In genomic region chr6:108764580-108764950, GRCh38 we compare ENCODE assay signal across 26 cellular contexts.
DNase-seq lines count a peak whose midpoint lies in the region; ATAC-seq and TF ChIP-seq lines count a peak whose summit lies in the region.
"Had no signal": no experiment of that assay in that cellular context is flagged by ENCODE, and none has a peak within 500 bp of the region (broad histone marks: within the 10 kb centered on the region; RNA-seq: fewer than 3 reads in every experiment).

No MANE protein-coding gene starts in this region.

- DNase-seq in epidermal melanocyte (ENCODE audit: insufficient read length, low spot score) (peak; percentile 37), islet precursor cell (peak; percentile 15), pons (ENCODE audit: low spot score) (peak; percentile 91), NCI-H510A (lab: John Stamatoyannopoulos, UW) (no peak)
- no peak for DNase-seq in activated naive CD4-positive, alpha-beta T cell treated with anti-CD3 and anti-CD28 coated beads, Interleukin-2, amount 50 U/mL, for 72 hours (ENCODE audit: low spot score in 2 of 2)
- DNase-seq: activated CD4-positive, alpha-beta memory T cell treated with anti-CD3 and anti-CD28 coated beads for 36 hours; activated naive CD4-positive, alpha-beta T cell treated with anti-CD3 and anti-CD28 coated beads for 36 hours; adrenal gland; CD4-positive, CD25-positive, alpha-beta regulatory T cell; DND-41; endodermal cell; esophagus squamous epithelium; foreskin keratinocyte; naive B cell; NCI-H146; NK-92 treated with Interleukin-12 subunit alpha and Interleukin-12 subunit beta, amount 100 ng/mL, for 24 hours; stimulated activated naive B cell treated with anti-CD40 and anti-IgM and Interleukin-4, amounts not matched to agents 10 μg/mL and 1 μg/mL and 100 μg/mL, for 72 hours; T-helper 17 cell had no signal

- H3K27ac Mint-ChIP-seq in activated naive CD4-positive, alpha-beta T cell treated with anti-CD3 and anti-CD28 coated beads, Interleukin-2, amount 50 U/mL, for 72 hours, result no peak overlapping the region
- H3K27ac Mint-ChIP-seq: activated CD4-positive, alpha-beta memory T cell treated with anti-CD3 and anti-CD28 coated beads for 36 hours; activated naive CD4-positive, alpha-beta T cell treated with anti-CD3 and anti-CD28 coated beads for 36 hours; CD4-positive, CD25-positive, alpha-beta regulatory T cell; dendritic cell treated with granulocyte-macrophage colony-stimulating factor and Interleukin-4, amounts not matched to agents 40 ng/mL and 50 ng/mL, for 4 days; endodermal cell; naive B cell; stimulated activated naive B cell treated with anti-CD40 and anti-IgM and Interleukin-4, amounts not matched to agents 10 μg/mL and 1 μg/mL and 100 μg/mL, for 72 hours; T-helper 17 cell had no signal

- no peak overlapping the region for H3K27ac ChIP-seq in HEK293 (ENCODE audit: extremely low read depth, low read depth, low read length)
- H3K27ac ChIP-seq: adrenal gland, esophagus squamous epithelium, foreskin keratinocyte, hepatocyte, prostate gland, suprapubic skin had no signal

- POLR2A ChIA-PET in HEK293 (lab: Yijun Ruan, JAX), result no interaction called here

- CTCF ChIA-PET in HEK293 (lab: Yijun Ruan, JAX), result no interaction called here

- no peaks in the 10 kb centered on the region for H3K36me3 Mint-ChIP-seq in activated naive CD4-positive, alpha-beta T cell treated with anti-CD3 and anti-CD28 coated beads, Interleukin-2, amount 50 U/mL, for 72 hours
- H3K36me3 Mint-ChIP-seq: activated CD4-positive, alpha-beta memory T cell treated with anti-CD3 and anti-CD28 coated beads for 36 hours; naive B cell; stimulated activated naive B cell treated with anti-CD40 and anti-IgM and Interleukin-4, amounts not matched to agents 10 μg/mL and 1 μg/mL and 100 μg/mL, for 72 hours had no signal

- H3K9me3 ChIP-seq in HEK293 (ENCODE audit: control insufficient read depth, insufficient read depth, low read depth, low read length), result no peaks in the 10 kb centered on the region
- H3K9me3 ChIP-seq: adrenal gland, esophagus squamous epithelium, prostate gland, suprapubic skin had no signal

- no peaks in the 10 kb centered on the region for H3K36me3 ChIP-seq in HEK293 (ENCODE audit: control insufficient read depth in 2 of 2, insufficient read depth in 1 of 2, low read length in 2 of 2)
- H3K36me3 ChIP-seq: adrenal gland, esophagus squamous epithelium, prostate gland, suprapubic skin had no signal

- ATAC-seq in GM19455 (IDR thresholded peaks at IDR 0.05; ENCODE audit: unreplicated experiment) (no peak), HG03097 (IDR thresholded peaks at IDR 0.05; ENCODE audit: low FRiP score, unreplicated experiment) (no peak)
- ATAC-seq in activated naive CD4-positive, alpha-beta T cell treated with anti-CD3 and anti-CD28 coated beads, Interleukin-2, amount 50 U/mL, for 72 hours, result no peak
- ATAC-seq: activated CD4-positive, CD25-positive, alpha-beta regulatory T cell treated with anti-CD3 and anti-CD28 coated beads, Interleukin-2, amount 50 U/mL, for 24 hours; foreskin keratinocyte; stimulated activated naive B cell treated with anti-CD40 and anti-IgM and Interleukin-4, amounts not matched to agents 10 μg/mL and 1 μg/mL and 100 μg/mL, for 72 hours; T-helper 17 cell had no signal

- H3K9me3 Mint-ChIP-seq in activated naive CD4-positive, alpha-beta T cell treated with anti-CD3 and anti-CD28 coated beads, Interleukin-2, amount 50 U/mL, for 72 hours, result no peaks in the 10 kb centered on the region
- H3K9me3 Mint-ChIP-seq: activated CD4-positive, alpha-beta memory T cell treated with anti-CD3 and anti-CD28 coated beads for 36 hours; activated naive CD4-positive, alpha-beta T cell treated with anti-CD3 and anti-CD28 coated beads for 36 hours; dendritic cell treated with granulocyte-macrophage colony-stimulating factor and Interleukin-4, amounts not matched to agents 40 ng/mL and 50 ng/mL, for 4 days; endodermal cell; naive B cell; stimulated activated naive B cell treated with anti-CD40 and anti-IgM and Interleukin-4, amounts not matched to agents 10 μg/mL and 1 μg/mL and 100 μg/mL, for 72 hours had no signal

- H3K4me1 ChIP-seq in HEK293 (ENCODE audit: control insufficient read depth, insufficient read depth, low read length), result peaks cover 9% of the 10 kb centered on the region
- H3K4me1 ChIP-seq: esophagus squamous epithelium, foreskin keratinocyte, prostate gland, suprapubic skin had no signal

- no peak overlapping the region for H3K4me3 ChIP-seq in HEK293 (ENCODE audit: low read depth, low read length)
- H3K4me3 ChIP-seq: adrenal gland, esophagus squamous epithelium, hepatocyte, prostate gland, suprapubic skin had no signal

- no peak for TF ChIP-seq CTCF in HEK293 (tag by site-specific recombination; IDR thresholded peaks at IDR 0.05)

TF ChIP-seq in HEK293, 187 proteins besides CTCF, POLR2A, EP300 and RAD21:
- TF ChIP-seq FEZF1 (tag by site-specific recombination; IDR thresholded peaks at IDR 0.05) (peak; percentile 25; the same call in 1 of the 2 replicates), ZNF626 (tag by site-specific recombination; IDR thresholded peaks at IDR 0.05) (no peak), ZNF513 (tag by site-specific recombination; IDR thresholded peaks at IDR 0.05) (no peak), ZNF214 (tag by site-specific recombination; IDR thresholded peaks at IDR 0.05; ENCODE audit: borderline replicate concordance) (no peak), ZNF791 (tag by site-specific recombination; IDR thresholded peaks at IDR 0.05) (no peak)
TF ChIP-seq in HEK293: peak in this region for 1.

Comparison
In these comparisons a context has a peak if more than half of its experiments do, and no peak if none do; other contexts are left out.
1. DNase-seq: peak in epidermal melanocyte (single experiment), islet precursor cell (single experiment) and pons (single experiment); none in NCI-H510A (single experiment) and activated naive CD4-positive, alpha-beta T cell treated with anti-CD3 and anti-CD28 coated beads, Interleukin-2, amount 50 U/mL, for 72 hours (0 of 2).